Comparison of ENCODE assay signal across 8 cellular contexts in genomic region chr17:79008666-79009387, GRCh38. TPM values are rescaled to one million over a fixed set of nuclear protein-coding genes. Genes with fewer than 3 reads are reported as not detected.
DNase-seq lines count a peak whose midpoint lies in the region; ATAC-seq and TF ChIP-seq lines count a peak whose summit lies in the region.

No MANE protein-coding gene starts in this region.

- H3K4me1 ChIP-seq in breast epithelium (peaks cover 17 to 21% of the 10 kb centered on the region in 2 donors), uterus (no peaks in the 10 kb centered on the region)

- H3K4me1 Mint-ChIP-seq in activated T-cell treated with anti-CD3 and anti-CD28 coated beads, Interleukin-2, amount 50 U/mL, for 4 hours (ENCODE audit: low read depth), result peaks cover 48% of the 10 kb centered on the region
- peaks cover 28% of the 10 kb centered on the region for H3K4me1 Mint-ChIP-seq in memory B cell

- DNase-seq in activated T-cell treated with anti-CD3 and anti-CD28 coated beads, Interleukin-2, amount 50 U/mL, for 4 hours, result no peak
- no peak for DNase-seq in activated T-cell treated with anti-CD3 and anti-CD28 coated beads for 4 hours
- DNase-seq in breast epithelium (ENCODE audit: low spot score in 2 of 2), result peak in 1 of 2 donors; percentile 27
- no peak for DNase-seq in memory B cell (ENCODE audit: low spot score in 2 of 2)
- DNase-seq in uterus, result peak; percentile 15 to 16
- DNase-seq in mucosa of gallbladder (ENCODE audit: low spot score), result no peak

- H3K27ac Mint-ChIP-seq in memory B cell, result peak overlapping the region; percentile 88

- H3K27ac ChIP-seq in breast epithelium (peak overlapping the region; percentile 96 to 100), uterus (peak overlapping the region; percentile 85 to 92)

- H3K9me3 Mint-ChIP-seq in activated T-cell treated with anti-CD3 and anti-CD28 coated beads, Interleukin-2, amount 50 U/mL, for 4 hours, result no peaks in the 10 kb centered on the region
- no peaks in the 10 kb centered on the region for H3K9me3 Mint-ChIP-seq in memory B cell

- H3K27me3 Mint-ChIP-seq in activated T-cell treated with anti-CD3 and anti-CD28 coated beads, Interleukin-2, amount 50 U/mL, for 4 hours (ENCODE audit: low read depth), result no peaks in the 10 kb centered on the region
- peaks cover 2% of the 10 kb centered on the region for H3K27me3 Mint-ChIP-seq in memory B cell

- TF ChIP-seq POLR2A in breast epithelium (IDR thresholded peaks at IDR 0.05), result no peak
- TF ChIP-seq POLR2A in uterus (IDR thresholded peaks at IDR 0.05), result no peak

- TF ChIP-seq CTCF in breast epithelium (IDR thresholded peaks at IDR 0.05) (no peak), uterus (IDR thresholded peaks at IDR 0.05) (no peak)

- peak overlapping the region; percentile 87 for H3K4me3 Mint-ChIP-seq in activated T-cell treated with anti-CD3 and anti-CD28 coated beads, Interleukin-2, amount 50 U/mL, for 4 hours
- H3K4me3 Mint-ChIP-seq in memory B cell, result peak overlapping the region; percentile 91

- H3K36me3 ChIP-seq in breast epithelium (no peaks in the 10 kb centered on the region), uterus (no peaks in the 10 kb centered on the region)

- no peaks in the 10 kb centered on the region for H3K9me3 ChIP-seq in breast epithelium
- H3K9me3 ChIP-seq in uterus, result no peaks in the 10 kb centered on the region

- H3K36me3 Mint-ChIP-seq in activated T-cell treated with anti-CD3 and anti-CD28 coated beads, Interleukin-2, amount 50 U/mL, for 4 hours (ENCODE audit: insufficient read depth), result peaks cover 2% of the 10 kb centered on the region
- peaks cover 2% of the 10 kb centered on the region for H3K36me3 Mint-ChIP-seq in memory B cell

- H3K27me3 ChIP-seq in breast epithelium (no peaks in the 10 kb centered on the region), uterus (no peaks in the 10 kb centered on the region)

- peak in 1 of 2 donors; percentile 32 for ATAC-seq in activated T-cell treated with anti-CD3 and anti-CD28 coated beads, Interleukin-2, amount 50 U/mL, for 4 hours
- ATAC-seq in memory B cell (ENCODE audit: low read depth) (no peak), GM19452 (IDR thresholded peaks at IDR 0.05; ENCODE audit: unreplicated experiment) (no peak), GM18511 (IDR thresholded peaks at IDR 0.05; ENCODE audit: unreplicated experiment) (no peak)

- H3K4me3 ChIP-seq in breast epithelium (peak overlapping the region; percentile 70 to 100 (median 97)), uterus (peak overlapping the region; percentile 55 to 95)

- intact Hi-C loops in breast epithelium (cut with DNase I; ENCODE audit: low total_unique reads) (no loop called here), uterus (cut with DNase I; ENCODE audit: low total_unique reads) (no loop called here)

RNA-seq across cellular contexts. Expression of gene CANT1, which starts 0.7 kb away (rescaled TPM):
- total RNA-seq in activated T-cell treated with anti-CD3 and anti-CD28 coated beads, Interleukin-2, amount 50 U/mL, for 4 hours, result 10 to 100 TPM; 46.7 to 68.6 (median 55.5) TPM
- total RNA-seq in breast epithelium, result 10 to 100 TPM; 26.1 to 48.1 (median 41.0) TPM
- 10 to 100 TPM in 3 of 4 donors, 1 to 10 TPM in 1; 9.2 to 40.6 (median 21.5) TPM for total RNA-seq in uterus
- total RNA-seq in mucosa of gallbladder, result 132 TPM

RNA-seq across cellular contexts. Expression of gene C1QTNF1, which starts 15.1 kb away (rescaled TPM):
- total RNA-seq in activated T-cell treated with anti-CD3 and anti-CD28 coated beads, Interleukin-2, amount 50 U/mL, for 4 hours, result under 1 TPM; 0.29 to 0.41 (median 0.38) TPM
- 100 to 1,000 TPM in 1 of 3 donors, 10 to 100 TPM in 2; 54.0 to 326 (median 61.9) TPM for total RNA-seq in breast epithelium
- 10 to 100 TPM in 3 of 4 donors, 1 to 10 TPM in 1; 2.9 to 80.8 (median 39.6) TPM for total RNA-seq in uterus
- 45.3 TPM for total RNA-seq in mucosa of gallbladder

RNA-seq across cellular contexts. Expression of gene LGALS3BP, which starts 29.1 kb away (rescaled TPM):
- total RNA-seq in activated T-cell treated with anti-CD3 and anti-CD28 coated beads, Interleukin-2, amount 50 U/mL, for 4 hours, result 10 to 100 TPM; 14.5 to 32.1 (median 29.9) TPM
- total RNA-seq in breast epithelium (100 to 1,000 TPM; 192 to 532 (median 206) TPM), uterus (100 to 1,000 TPM in 3 of 4 donors, 10 to 100 TPM in 1; 88.2 to 396 (median 244) TPM), mucosa of gallbladder (761 TPM)

Comparison
In these comparisons a context has a peak if more than half of its experiments do, and no peak if none do; other contexts are left out.
1. DNase-seq: peak in uterus (2 of 2); none in activated T-cell treated with anti-CD3 and anti-CD28 coated beads, Interleukin-2, amount 50 U/mL, for 4 hours (single experiment), activated T-cell treated with anti-CD3 and anti-CD28 coated beads for 4 hours (single experiment), memory B cell (0 of 2) and mucosa of gallbladder (single experiment).